In the genomic region with DNA sequence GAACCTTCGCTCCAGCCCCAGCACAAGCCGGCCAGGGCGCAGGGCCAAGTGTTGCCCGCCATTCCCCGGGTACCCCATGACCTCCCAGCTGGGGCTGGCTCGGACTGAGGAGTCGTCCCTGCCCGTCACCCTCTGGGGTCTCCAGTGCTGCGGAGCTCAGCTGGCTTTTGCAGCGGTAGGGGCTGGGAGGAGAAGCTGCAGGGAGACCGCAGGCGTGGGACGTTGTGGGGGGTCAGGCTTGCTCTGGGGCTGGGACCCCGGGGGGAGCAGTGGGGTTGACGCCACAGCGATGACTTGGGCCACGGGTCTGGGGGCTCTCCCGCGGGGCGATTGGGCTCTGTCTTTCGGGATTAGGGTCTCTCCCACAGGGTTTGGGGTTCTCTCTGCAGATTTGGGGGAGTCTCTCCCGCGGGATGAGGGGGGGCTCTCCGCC, we compare ENCODE assay signal across 13 cellular contexts. TPM values are rescaled to one million over a fixed set of nuclear protein-coding genes. Genes with fewer than 3 reads are reported as not detected.
A peak's percentile ranks its signal among the peaks of the same experiment; 100 is the strongest.
DNase-seq lines count a peak whose midpoint lies in the region; ATAC-seq and TF ChIP-seq lines count a peak whose summit lies in the region.
"Had no signal": no experiment of that assay in that cellular context is flagged by ENCODE, and none has a peak within 500 bp of the region (broad histone marks: within the 10 kb centered on the region; RNA-seq: fewer than 3 reads in every experiment).

No MANE protein-coding gene starts in this region.

- no peaks in the 10 kb centered on the region for H3K9me3 Mint-ChIP-seq in H9

- H3K4me1 ChIP-seq in H9 (ENCODE audit: insufficient read depth, low read length) (no peaks in the 10 kb centered on the region), RWPE2 (ENCODE audit: insufficient read depth, poor library complexity, severe bottlenecking) (no peaks in the 10 kb centered on the region), hepatocyte (ENCODE audit: insufficient read depth) (peaks cover 6% of the 10 kb centered on the region), sigmoid colon (peaks cover 0 to 14% (median 13%) of the 10 kb centered on the region in 4 donors)

- H3K9me3 ChIP-seq in H9 (ENCODE audit: control insufficient read depth, low read depth, low read length), result no peaks in the 10 kb centered on the region
- H3K9me3 ChIP-seq in RWPE2 (ENCODE audit: severe bottlenecking), result no peaks in the 10 kb centered on the region
- H3K9me3 ChIP-seq in hepatocyte (ENCODE audit: low read depth), result no peaks in the 10 kb centered on the region
- no peaks in the 10 kb centered on the region for H3K9me3 ChIP-seq in sigmoid colon

- no peak overlapping the region for H3T11ph ChIP-seq in H9 (ENCODE audit: low read length)

- H3K27ac ChIP-seq in H9 (ENCODE audit: insufficient read length, low read depth, low read length) (no peak overlapping the region), RWPE2 (ENCODE audit: poor library complexity, severe bottlenecking) (no peak overlapping the region), hepatocyte (no peak overlapping the region), sigmoid colon (no peak overlapping the region), RWPE1 (no peak overlapping the region)

- no peak overlapping the region for H2BK120ac ChIP-seq in H9 (ENCODE audit: low read depth, low read length, poor library complexity, severe bottlenecking)

- intact Hi-C loops in sigmoid colon (cut with DNase I), result no loop called here

- H3K4me2 ChIP-seq in H9 (ENCODE audit: insufficient read depth, insufficient read length, low read length), result peak overlapping the region; percentile 65
- peak overlapping the region; percentile 94 for H3K4me2 ChIP-seq in hepatocyte

- TF ChIP-seq POLR2A in sigmoid colon (IDR thresholded peaks at IDR 0.05), result no peak

- no peak overlapping the region for H3K27ac Mint-ChIP-seq in H9
- H3K27ac Mint-ChIP-seq: naive B cell, T-helper 17 cell had no signal

- H4K8ac ChIP-seq in H9 (replicated peaks; ENCODE audit: insufficient read length, low read depth, low read length), result no peak overlapping the region

- POLR2A ChIA-PET in RWPE1 (lab: Yijun Ruan, JAX; ENCODE audit: low non-redundant PET), result no interaction called here

- no peak overlapping the region for H2BK15ac ChIP-seq in H9 (ENCODE audit: low read depth, low read length)

- H3K4ac ChIP-seq in H9 (ENCODE audit: low read depth, low read length), result no peak overlapping the region

- no peaks in the 10 kb centered on the region for H3K9me2 ChIP-seq in hepatocyte (replicated peaks; ENCODE audit: insufficient read depth)

- H4K20me1 ChIP-seq in H9 (ENCODE audit: control insufficient read depth, insufficient read depth, insufficient read length) (no peaks in the 10 kb centered on the region), hepatocyte (ENCODE audit: insufficient read depth, poor library complexity, severe bottlenecking) (no peaks in the 10 kb centered on the region)

- H3K79me2 ChIP-seq in H9 (ENCODE audit: insufficient read depth, low read length) (no peaks in the 10 kb centered on the region), hepatocyte (no peaks in the 10 kb centered on the region)

- CTCF ChIA-PET in RWPE1 (lab: Yijun Ruan, JAX), result interaction anchor here (0.6 kb wide), 3 partner anchors 69 to 1513 kb away, joined by 3 to 5 read pairs (median 4); no protein-coding TSS in a partner anchor

- peak overlapping the region; percentile 24 for H3K4me3 ChIP-seq in RWPE2 (ENCODE audit: severe bottlenecking)
- no peak overlapping the region for H3K4me3 ChIP-seq in hepatocyte
- H3K4me3 ChIP-seq in sigmoid colon, result peak overlapping the region in 3 of 4 donors; percentile 32 to 45 (median 43)

- H3K27me3 Mint-ChIP-seq in H9 (ENCODE audit: low read depth), result peaks cover 45% of the 10 kb centered on the region

- no peak for TF ChIP-seq CTCF in H9 (conservative IDR thresholded peaks at IDR 0.05)
- no peak for TF ChIP-seq CTCF in RWPE2 (IDR thresholded peaks at IDR 0.05; ENCODE audit: poor library complexity, severe bottlenecking)
- TF ChIP-seq CTCF in hepatocyte (IDR thresholded peaks at IDR 0.05; ENCODE audit: poor library complexity), result no peak
- no peak for TF ChIP-seq CTCF in sigmoid colon (IDR thresholded peaks at IDR 0.05)
- no peak for TF ChIP-seq CTCF in RWPE1 (conservative IDR thresholded peaks at IDR 0.05; ENCODE audit: low read depth)

- peaks cover 0 to 34% (median 27%) of the 10 kb centered on the region in 3 experiments; a peak in 6 of 7 replicates for H3K36me3 Mint-ChIP-seq in H9 (ENCODE audit: insufficient read depth in 1 of 3, low read depth in 3 of 3)

- no peak for DNase-seq in H9
- no peak for DNase-seq in RWPE2 (ENCODE audit: low spot score)
- DNase-seq in hepatocyte (ENCODE audit: low spot score), result no peak
- peak; percentile 57 for DNase-seq in sigmoid colon
- DNase-seq in RWPE1 (ENCODE audit: low spot score), result no peak
- DNase-seq: GOT3, kidney glomerular epithelial cell, naive B cell, NCI-H2227 treated with DMSO at 0.1 percent for 48 hours, T-helper 17 cell had no signal

- H3K36me3 ChIP-seq in RWPE2 (ENCODE audit: low read depth) (no peaks in the 10 kb centered on the region), hepatocyte (replicated peaks; ENCODE audit: insufficient read depth, low read depth) (no peaks in the 10 kb centered on the region), sigmoid colon (no peaks in the 10 kb centered on the region)

- H2BK5ac ChIP-seq in H9 (ENCODE audit: insufficient read length, low read length), result no peak overlapping the region

- H3K27me3 ChIP-seq in H9 (ENCODE audit: insufficient read depth, low read length), result peaks cover 18% of the 10 kb centered on the region; the same call in 1 of the 2 replicates
- H3K27me3 ChIP-seq in RWPE2 (ENCODE audit: insufficient read depth, poor library complexity, severe bottlenecking), result peaks cover 26% of the 10 kb centered on the region
- peaks cover 48% of the 10 kb centered on the region for H3K27me3 ChIP-seq in hepatocyte
- peaks cover 26 to 63% (median 36%) of the 10 kb centered on the region in 3 donors for H3K27me3 ChIP-seq in sigmoid colon

- H3K23ac ChIP-seq in H9 (ENCODE audit: insufficient read length, low read depth, low read length), result no peak overlapping the region

- no peak overlapping the region for H3K9ac ChIP-seq in H9 (ENCODE audit: extremely low read depth, insufficient read length, low read length)

- H3K23me2 ChIP-seq in H9 (ENCODE audit: insufficient read length, low read depth, low read length, poor library complexity, severe bottlenecking), result peaks cover 6% of the 10 kb centered on the region

- no peak overlapping the region for H2AK5ac ChIP-seq in H9 (ENCODE audit: insufficient read length, low read length)

- no peak overlapping the region for H4K91ac ChIP-seq in H9 (ENCODE audit: insufficient read length, low read depth, low read length)

- WGBS in H9 (ENCODE audit: extremely low coverage, insufficient read length, low lambda C conversion rate), result no CpG with 5 or more reads among the region's 24 CpGs
- WGBS in hepatocyte (ENCODE audit: low lambda C conversion rate, missing lambda C conversion rate), result 52% methylated on average over 19 of the region's 24 CpGs
- WGBS in sigmoid colon, 2 donors, result 31 to 37% methylated on average over 24 of the region's 24 CpGs

- no peak overlapping the region for H3K56ac ChIP-seq in H9 (ENCODE audit: insufficient read length, low read depth, low read length)

- H3K79me1 ChIP-seq in H9 (ENCODE audit: insufficient read depth, low read depth, low read length, poor library complexity, severe bottlenecking), result no peaks in the 10 kb centered on the region

- peak overlapping the region; percentile 2 for H3K18ac ChIP-seq in H9 (ENCODE audit: insufficient read length, low read depth, low read length)

- H3K14ac ChIP-seq in H9 (ENCODE audit: insufficient read depth, low read length), result peak overlapping the region; percentile 10; the same call in 1 of the 2 replicates

- H4K5ac ChIP-seq in H9 (ENCODE audit: insufficient read length, low read depth, low read length), result no peak overlapping the region

- ATAC-seq in RWPE2 (ENCODE audit: low read depth) (no peak), HG02571 (IDR thresholded peaks at IDR 0.05; ENCODE audit: unreplicated experiment) (no peak), GM21717 (IDR thresholded peaks at IDR 0.05; ENCODE audit: unreplicated experiment) (no peak)
- ATAC-seq: T-helper 17 cell had no signal

- H2AFZ ChIP-seq in H9 (ENCODE audit: low read length) (no peak overlapping the region), hepatocyte (no peak overlapping the region)

- no peak for TF ChIP-seq EP300 in sigmoid colon (IDR thresholded peaks at IDR 0.05)

- H2BK12ac ChIP-seq in H9 (ENCODE audit: insufficient read length, low read depth, low read length), result no peak overlapping the region

- peak overlapping the region; percentile 54 to 68; a peak in 3 of 5 replicates for H3K4me3 Mint-ChIP-seq in H9
- H3K4me3 Mint-ChIP-seq: naive B cell had no signal

- H2BK20ac ChIP-seq in H9 (ENCODE audit: low read depth, low read length, poor library complexity, severe bottlenecking), result no peak overlapping the region

- H3K4me1 Mint-ChIP-seq in H9, result peaks cover 13% of the 10 kb centered on the region in 2 experiments

RNA-seq across cellular contexts. Expression of a gene that starts 0.4 kb away (rescaled TPM):
- 65.2 and 67.5 TPM in 2 replicates for total RNA-seq in H9 (2021)
- 0.44 and 1.7 TPM in 2 replicates for total RNA-seq in hepatocyte
- polyA plus RNA-seq in hepatocyte, result 15.3 and 15.5 TPM in 2 replicates
- 10 to 100 TPM in 3 of 4 donors, 1 to 10 TPM in 1; 4.1 to 11.8 (median 11.4) TPM for total RNA-seq in sigmoid colon
- polyA plus RNA-seq in sigmoid colon, result 10 to 100 TPM in 1 of 3 donors, not detected in 2; 12.9 TPM
- total RNA-seq: M059J, T-helper 17 cell had no signal
